ENCODE assay signal across 11 cellular contexts in genomic region chr1:160429702-160430535, GRCh38. TPM values are rescaled to one million over a fixed set of nuclear protein-coding genes. Genes with fewer than 3 reads are reported as not detected.
DNase-seq lines count a peak whose midpoint lies in the region; ATAC-seq and TF ChIP-seq lines count a peak whose summit lies in the region.
"Had no signal": no experiment of that assay in that cellular context is flagged by ENCODE, and none has a peak within 500 bp of the region (broad histone marks: within the 10 kb centered on the region; RNA-seq: fewer than 3 reads in every experiment).

No MANE protein-coding gene starts in this region.

- peak; percentile 34 for ATAC-seq in GM21367 (IDR thresholded peaks at IDR 0.05; ENCODE audit: unreplicated experiment)
- peak; percentile 40 for ATAC-seq in HG03565 (IDR thresholded peaks at IDR 0.05; ENCODE audit: unreplicated experiment)

- H3K9me3 Mint-ChIP-seq in immature natural killer cell, result no peaks in the 10 kb centered on the region

- H3K4me3 ChIP-seq in right atrium auricular region, result no peak overlapping the region

- no peaks in the 10 kb centered on the region for H3K36me3 ChIP-seq in right atrium auricular region

- no peak for TF ChIP-seq CTCF in GM10266 (IDR thresholded peaks at IDR 0.05; ENCODE audit: control insufficient read depth, insufficient read depth, low read depth, missing control alignments)
- TF ChIP-seq CTCF in right atrium auricular region (IDR thresholded peaks at IDR 0.05), result no peak

- H3K4me1 Mint-ChIP-seq in immature natural killer cell, result peaks cover 65 to 66% of the 10 kb centered on the region in 2 donors

- no peaks in the 10 kb centered on the region for H3K9me3 ChIP-seq in right atrium auricular region

- no peaks in the 10 kb centered on the region for H3K36me3 Mint-ChIP-seq in immature natural killer cell

- peak overlapping the region; percentile 42 to 86 (median 64) for H3K4me3 Mint-ChIP-seq in immature natural killer cell

- H3K27me3 ChIP-seq in right atrium auricular region, result no peaks in the 10 kb centered on the region

- H3K27ac Mint-ChIP-seq in immature natural killer cell, result peak overlapping the region; percentile 90 to 98 (median 94)

- peaks cover 2 to 6% (median 4%) of the 10 kb centered on the region in 3 donors for H3K27me3 Mint-ChIP-seq in immature natural killer cell (ENCODE audit: low read depth in 3 of 3)

- no peak overlapping the region for H3K27ac ChIP-seq in right atrium auricular region
- H3K27ac ChIP-seq: HL-60 had no signal

- peaks cover 0 to 9% of the 10 kb centered on the region in 2 donors for H3K4me1 ChIP-seq in right atrium auricular region

- peak; percentile 67 for DNase-seq in GM10266 (ENCODE audit: extremely low spot score)
- DNase-seq in immature natural killer cell, result peak; percentile 15 to 39 (median 33)
- DNase-seq in right atrium auricular region (ENCODE audit: low spot score), result no peak
- DNase-seq in SKM-1 (lab: John Stamatoyannopoulos, UW; ENCODE audit: unreplicated experiment), result no peak
- no peak for DNase-seq in DMS53 (lab: John Stamatoyannopoulos, UW)
- DNase-seq in activated CD4-positive, alpha-beta T cell treated with anti-CD3 and anti-CD28 coated beads, Interleukin-2, amount 50 U/mL, for 1 hour, result no peak
- DNase-seq: NCI-H774; stimulated activated CD4-positive, alpha-beta T cell treated with anti-CD3 and anti-CD28 coated beads, Interleukin-15, amount 100 ng/mL, for 24 hours had no signal

RNA-seq across cellular contexts. Expression of gene VANGL2, which starts 29.6 kb away (rescaled TPM):
- polyA plus RNA-seq in immature natural killer cell, result not detected
- 1 to 10 TPM; 3.4 to 8.1 TPM for total RNA-seq in right atrium auricular region

Comparison
In these comparisons a context has a peak if more than half of its experiments do, and no peak if none do; other contexts are left out.
1. DNase-seq: peak in GM10266 (single experiment) and immature natural killer cell (3 of 3); none in right atrium auricular region (single experiment), SKM-1 (single experiment), DMS53 (single experiment) and activated CD4-positive, alpha-beta T cell treated with anti-CD3 and anti-CD28 coated beads, Interleukin-2, amount 50 U/mL, for 1 hour (single experiment).